ENCODE assay signal across 7 cellular contexts in genomic region chrY:7041983-7042382, GRCh38.
"Had no signal": no experiment of that assay in that cellular context is flagged by ENCODE, and none has a peak within 500 bp of the region (broad histone marks: within the 10 kb centered on the region; RNA-seq: fewer than 3 reads in every experiment).

No MANE protein-coding gene starts in this region.

- H3K4me3 Mint-ChIP-seq: IgD-negative memory B cell had no signal

- H3K27me3 Mint-ChIP-seq: IgD-negative memory B cell had no signal

- H3K4me1 Mint-ChIP-seq: IgD-negative memory B cell had no signal

- DNase-seq: IMR-90, KBM-7, KG1 had no signal

- H3K36me3 Mint-ChIP-seq: IgD-negative memory B cell had no signal

- H3K4me3 ChIP-seq: K562 had no signal

- FAIRE-seq: HTR-8/SVneo, K562 had no signal

- H3K27ac Mint-ChIP-seq: IgD-negative memory B cell had no signal

- H3K27ac ChIP-seq: HL-60 had no signal

- ATAC-seq: K562 had no signal

- H3K9me3 Mint-ChIP-seq: IgD-negative memory B cell had no signal
